8 cellular contexts compared by ENCODE assay signal in genomic region chr17:21770466-21771448, GRCh38.
DNase-seq lines count a peak whose midpoint lies in the region; ATAC-seq, FAIRE-seq and TF ChIP-seq lines count a peak whose summit lies in the region.
"Not testable (repeated sequence)": the region's sequence is repeated elsewhere in the genome, so short reads cannot be mapped to it uniquely, and the experiment has no call there.

No MANE protein-coding gene starts in this region.

- H3K36me3 ChIP-seq in DND-41 (ENCODE audit: insufficient read depth, low read length); K562 (ENCODE audit: control insufficient read depth, insufficient read depth, low read length); naive thymus-derived CD4-positive, alpha-beta T cell (ENCODE audit: control insufficient read depth in 2 of 3, insufficient read depth in 3 of 3, low read length in 3 of 3): not testable (repeated sequence)

- BruUV-seq in K562 (replicated peaks; lab: Mats Ljungman, UMichigan) = not testable (repeated sequence)

- not testable (repeated sequence) for TF ChIP-seq CTCF in DND-41 (IDR thresholded peaks at IDR 0.05; ENCODE audit: borderline replicate concordance, extremely low read depth, low read length, poor library complexity, severe bottlenecking); K562 (IDR thresholded peaks at IDR 0.05 in 2 of 3, conservative IDR thresholded peaks at IDR 0.05 in 1 of 3; ENCODE audit: insufficient read depth in 2 of 3, low read depth in 1 of 3, low read length in 3 of 3)

- not testable (repeated sequence) for H3K4me2 ChIP-seq in DND-41 (ENCODE audit: insufficient read depth, low read length); K562 (ENCODE audit: insufficient read depth, low read length)

- TF ChIP-seq EP300 in K562 (IDR thresholded peaks at IDR 0.05; ENCODE audit: low read length) = not testable (repeated sequence)

- CTCF ChIA-PET in T-cell (lab: Charles Lee); K562 (lab: Yijun Ruan, JAX; ENCODE audit: low intra/inter-chr PET ratio); naive thymus-derived CD4-positive, alpha-beta T cell (lab: Charles Lee): not testable (repeated sequence)

- H3K4me3 ChIP-seq in DND-41 (ENCODE audit: low read depth in 1 of 2, low read length in 2 of 2); K562; naive thymus-derived CD4-positive, alpha-beta T cell (ENCODE audit: low read length): not testable (repeated sequence)

- not testable (repeated sequence) for TF ChIP-seq RAD21 in K562 (CRISPR knock-in tag; conservative IDR thresholded peaks at IDR 0.05 in 1 of 2, IDR thresholded peaks at IDR 0.05 in 1 of 2)

- not testable (repeated sequence) for H3K4me1 Mint-ChIP-seq in T-cell; naive thymus-derived CD4-positive, alpha-beta T cell; stimulated activated naive CD8-positive, alpha-beta T cell treated with anti-CD3 and anti-CD28 coated beads, Interleukin-15, amount 100 ng/mL, for 72 hours

- POLR2A ChIA-PET in T-cell (lab: Charles Lee); K562 (lab: Yijun Ruan, JAX); naive thymus-derived CD4-positive, alpha-beta T cell (lab: Charles Lee): not testable (repeated sequence)

- FAIRE-seq in K562 (lab: Jason Lieb, UNC) = not testable (repeated sequence)

- not testable (repeated sequence) for TF ChIP-seq POLR2A in K562 (conservative IDR thresholded peaks at IDR 0.05)

- not testable (repeated sequence) for H3K4me1 ChIP-seq in DND-41 (ENCODE audit: insufficient read depth, low read length); K562 (replicated peaks in 1 of 2; ENCODE audit: control insufficient read depth in 2 of 2, insufficient read depth in 2 of 2, low read length in 2 of 2); naive thymus-derived CD4-positive, alpha-beta T cell (ENCODE audit: control insufficient read depth in 2 of 2, insufficient read depth in 2 of 2, low read length in 2 of 2)

- H3K27me3 Mint-ChIP-seq in T-cell; naive thymus-derived CD4-positive, alpha-beta T cell; stimulated activated naive CD8-positive, alpha-beta T cell treated with anti-CD3 and anti-CD28 coated beads, Interleukin-15, amount 100 ng/mL, for 72 hours: not testable (repeated sequence)

- H3K4me3 Mint-ChIP-seq in T-cell; naive thymus-derived CD4-positive, alpha-beta T cell; stimulated activated naive CD8-positive, alpha-beta T cell treated with anti-CD3 and anti-CD28 coated beads, Interleukin-15, amount 100 ng/mL, for 72 hours: not testable (repeated sequence)

- DNase-seq in DND-41; T-cell; K562 (ENCODE audit: extremely low read depth in 1 of 4, low spot score in 3 of 4); left ventricle myocardium superior; naive thymus-derived CD4-positive, alpha-beta T cell; stimulated activated naive CD8-positive, alpha-beta T cell treated with anti-CD3 and anti-CD28 coated beads, Interleukin-15, amount 100 ng/mL, for 72 hours: not testable (repeated sequence)

- intact Hi-C loops in K562 (cut with micrococcal nuclease); left ventricle myocardium superior (cut with micrococcal nuclease); naive thymus-derived CD4-positive, alpha-beta T cell (cut with micrococcal nuclease): not testable (repeated sequence)

- H4K20me1 ChIP-seq in DND-41 (ENCODE audit: insufficient read depth, low read length); K562 (replicated peaks; ENCODE audit: control insufficient read depth, insufficient read depth, low read length): not testable (repeated sequence)

- not testable (repeated sequence) for H3K36me3 Mint-ChIP-seq in T-cell; naive thymus-derived CD4-positive, alpha-beta T cell

- H3K9me3 Mint-ChIP-seq in T-cell; naive thymus-derived CD4-positive, alpha-beta T cell; stimulated activated naive CD8-positive, alpha-beta T cell treated with anti-CD3 and anti-CD28 coated beads, Interleukin-15, amount 100 ng/mL, for 72 hours: not testable (repeated sequence)

- H3K9me1 ChIP-seq in K562 (ENCODE audit: control insufficient read depth, insufficient read depth, low read length) = not testable (repeated sequence)

- in situ Hi-C loops in K562 (cut with MboI) = not testable (repeated sequence)

- H3K79me2 ChIP-seq in DND-41 (ENCODE audit: insufficient read depth, low read length); K562 (ENCODE audit: control insufficient read depth, insufficient read depth, low read length): not testable (repeated sequence)

- H3K9ac ChIP-seq in DND-41 (ENCODE audit: low read depth, low read length); K562 (ENCODE audit: insufficient read depth in 1 of 2, low read depth in 2 of 2, low read length in 2 of 2): not testable (repeated sequence)

- not testable (repeated sequence) for H3K27ac ChIP-seq in DND-41 (ENCODE audit: low read length); K562 (ENCODE audit: extremely low read depth, low read depth, low read length); naive thymus-derived CD4-positive, alpha-beta T cell (ENCODE audit: low read depth, low read length)

- H3K27me3 ChIP-seq in DND-41 (ENCODE audit: insufficient read depth, low read length, poor library complexity); K562 (ENCODE audit: control insufficient read depth in 2 of 2, insufficient read depth in 2 of 2, low read length in 2 of 2); naive thymus-derived CD4-positive, alpha-beta T cell (ENCODE audit: control insufficient read depth in 2 of 2, insufficient read depth in 2 of 2, low read length in 2 of 2): not testable (repeated sequence)

- not testable (repeated sequence) for H3K27ac Mint-ChIP-seq in T-cell; naive thymus-derived CD4-positive, alpha-beta T cell; stimulated activated naive CD8-positive, alpha-beta T cell treated with anti-CD3 and anti-CD28 coated beads, Interleukin-15, amount 100 ng/mL, for 72 hours

- 74% methylated on average over 3 of the region's 70 CpGs for WGBS in K562 (ENCODE audit: insufficient coverage, low coverage, missing lambda C conversion rate)

- not testable (repeated sequence) for H2AFZ ChIP-seq in DND-41 (ENCODE audit: low read depth, low read length); K562 (ENCODE audit: low read depth, low read length)

- not testable (repeated sequence) for H3K9me3 ChIP-seq in DND-41 (ENCODE audit: insufficient read depth, low read length, severe bottlenecking); K562 (replicated peaks; ENCODE audit: control insufficient read depth, insufficient read depth, low read depth, low read length); naive thymus-derived CD4-positive, alpha-beta T cell (ENCODE audit: control insufficient read depth in 2 of 3, low read length in 3 of 3)

- ATAC-seq in DND-41 (ENCODE audit: insufficient read depth, low read depth) (peak; percentile 96), GM21423 (IDR thresholded peaks at IDR 0.05; ENCODE audit: unreplicated experiment) (peak; percentile 63), HG03159 (IDR thresholded peaks at IDR 0.05; ENCODE audit: unreplicated experiment) (peak; percentile 49), T-cell (replicated peaks in 1 of 4) (peak; percentile 82 to 99 (median 86)), K562 (peak; percentile 95), left ventricle myocardium superior (peak; percentile 96)
- peak; percentile 94 for ATAC-seq in naive thymus-derived CD4-positive, alpha-beta T cell
- ATAC-seq in stimulated activated naive CD8-positive, alpha-beta T cell treated with anti-CD3 and anti-CD28 coated beads, Interleukin-15, amount 100 ng/mL, for 72 hours = peak; percentile 88

TF ChIP-seq in K562, 482 proteins besides CTCF, POLR2A, EP300 and RAD21:
- TF ChIP-seq ZFX (CRISPR knock-in tag; IDR thresholded peaks at IDR 0.05) = peak; percentile 34
